In genomic region chr10:27252267-27253000, GRCh38 we compare ENCODE assay signal across 8 cellular contexts. TPM values are rescaled to one million over a fixed set of nuclear protein-coding genes. Genes with fewer than 3 reads are reported as not detected.
DNase-seq lines count a peak whose midpoint lies in the region; ATAC-seq and TF ChIP-seq lines count a peak whose summit lies in the region.

No MANE protein-coding gene starts in this region.

- H3K4me3 ChIP-seq in SJCRH30 = no peak overlapping the region

- DNase-seq in RWPE1 (ENCODE audit: low spot score) (peak; percentile 57), hepatic stellate cell (ENCODE audit: low spot score) (peak; percentile 63), NCI-H146 treated with DMSO at 0.1 percent for 48 hours (lab: John Stamatoyannopoulos, UW; ENCODE audit: unreplicated experiment) (no peak), SJCRH30 (no peak)
- peak; percentile 84 for DNase-seq in stimulated activated CD4-positive, alpha-beta T cell treated with anti-CD3 and anti-CD28 coated beads, Interleukin-12 subunit alpha, Interleukin-12 subunit beta, amount 100 ng/mL, for 4 hours

- CTCF ChIA-PET in RWPE1 (lab: Yijun Ruan, JAX) = interaction anchor here (0.6 to 1.5 kb wide), 4 partner anchors 9 to 445 kb away, joined by 3 to 10 read pairs (median 4); no protein-coding TSS in a partner anchor

- H3K27ac ChIP-seq in RWPE1 (peak overlapping the region; percentile 62), SJCRH30 (no peak overlapping the region)

- H3K27me3 Mint-ChIP-seq in activated naive CD4-positive, alpha-beta T cell treated with anti-CD3 and anti-CD28 coated beads, Interleukin-2, amount 50 U/mL, for 24 hours = peaks cover 7% of the 10 kb centered on the region

- TF ChIP-seq CTCF in RWPE1 (conservative IDR thresholded peaks at IDR 0.05; ENCODE audit: low read depth) = peak; percentile 74

- no peaks in the 10 kb centered on the region for H3K27me3 ChIP-seq in SJCRH30

- H3K4me1 Mint-ChIP-seq in activated naive CD4-positive, alpha-beta T cell treated with anti-CD3 and anti-CD28 coated beads, Interleukin-2, amount 50 U/mL, for 24 hours = peaks cover 9% of the 10 kb centered on the region

- no peaks in the 10 kb centered on the region for H3K4me1 ChIP-seq in SJCRH30

- H3K36me3 ChIP-seq in SJCRH30 = no peaks in the 10 kb centered on the region

- peak overlapping the region; percentile 73 for H3K4me3 Mint-ChIP-seq in activated naive CD4-positive, alpha-beta T cell treated with anti-CD3 and anti-CD28 coated beads, Interleukin-2, amount 50 U/mL, for 24 hours

- H3K36me3 Mint-ChIP-seq in activated naive CD4-positive, alpha-beta T cell treated with anti-CD3 and anti-CD28 coated beads, Interleukin-2, amount 50 U/mL, for 24 hours = peaks cover 3% of the 10 kb centered on the region

- ATAC-seq in GM18519 (IDR thresholded peaks at IDR 0.05; ENCODE audit: low FRiP score, unreplicated experiment) (peak; percentile 97), HG02973 (IDR thresholded peaks at IDR 0.05; ENCODE audit: unreplicated experiment) (peak; percentile 98)

- peak overlapping the region; percentile 59 for H3K27ac Mint-ChIP-seq in activated naive CD4-positive, alpha-beta T cell treated with anti-CD3 and anti-CD28 coated beads, Interleukin-2, amount 50 U/mL, for 24 hours

- H3K9me3 ChIP-seq in SJCRH30 (replicated peaks) = no peaks in the 10 kb centered on the region

- POLR2A ChIA-PET in RWPE1 (lab: Yijun Ruan, JAX; ENCODE audit: low non-redundant PET) = no interaction called here

- H3K9me3 Mint-ChIP-seq in activated naive CD4-positive, alpha-beta T cell treated with anti-CD3 and anti-CD28 coated beads, Interleukin-2, amount 50 U/mL, for 24 hours = no peaks in the 10 kb centered on the region

RNA-seq across cellular contexts. Expression of gene ACBD5, which starts 11.8 kb away (rescaled TPM):
- total RNA-seq in SJCRH30 (2014; rRNA removed; shearing (Covaris generic)) = 19.2 and 21.1 TPM in 2 replicates

Comparison
In these comparisons a context has a peak if more than half of its experiments do, and no peak if none do; other contexts are left out.
1. DNase-seq: peak in RWPE1 (single experiment), hepatic stellate cell (single experiment) and stimulated activated CD4-positive, alpha-beta T cell treated with anti-CD3 and anti-CD28 coated beads, Interleukin-12 subunit alpha, Interleukin-12 subunit beta, amount 100 ng/mL, for 4 hours (single experiment); none in NCI-H146 treated with DMSO at 0.1 percent for 48 hours (single experiment) and SJCRH30 (0 of 2).